In genomic region chr1:40027647-40028046, GRCh38 we compare ENCODE assay signal across 28 cellular contexts.
"Had no signal": no experiment of that assay in that cellular context is flagged by ENCODE, and none has a peak within 500 bp of the region (broad histone marks: within the 10 kb centered on the region; RNA-seq: fewer than 3 reads in every experiment).

No MANE protein-coding gene starts in this region.

- DNase-seq: activated B cell treated with CpG ODN at 0.5 μM for 24 hours; activated CD4-positive, alpha-beta memory T cell treated with anti-CD3 and anti-CD28 coated beads for 36 hours; activated CD4-positive, alpha-beta T cell treated with anti-CD3 and anti-CD28 coated beads for 4 hours; activated CD4-positive, alpha-beta T cell treated with anti-CD3 and anti-CD28 coated beads, Interleukin-2, amount 10 ng/mL, durations not matched to agents 24 days and 14 days; activated CD4-positive, alpha-beta T cell treated with anti-CD3 and anti-CD28 coated beads, Interleukin-2, amount 50 U/mL, for 1 hour; activated CD4-positive, alpha-beta T cell treated with anti-CD3 and anti-CD28 coated beads, Interleukin-2, amount 50 U/mL, for 4 hours; activated CD4-positive, CD25-positive, alpha-beta regulatory T cell treated with anti-CD3 and anti-CD28 coated beads, Interleukin-2, amount 50 U/mL, for 72 hours; activated CD8-positive, alpha-beta memory T cell treated with anti-CD3 and anti-CD28 coated beads, Interleukin-2, amount 50 U/mL, for 4 hours; activated CD8-positive, alpha-beta T cell treated with anti-CD3 and anti-CD28 coated beads for 36 hours; activated effector memory CD4-positive, alpha-beta T cell treated with Interleukin-2 at 50 U/mL for 16 hours; activated gamma-delta T cell; activated naive CD4-positive, alpha-beta T cell treated with anti-CD3 and anti-CD28 coated beads, Interleukin-2, amount 10 ng/mL, durations not matched to agents 7 days and 5 days; activated naive CD4-positive, alpha-beta T cell treated with Interleukin-2 at 50 U/mL for 16 hours; activated naive CD8-positive, alpha-beta T cell treated with anti-CD3 and anti-CD28 coated beads, Interleukin-2, amount 10 ng/mL, durations not matched to agents 7 days and 5 days; activated naive CD8-positive, alpha-beta T cell treated with anti-CD3 and anti-CD28 coated beads, Interleukin-2, amount 50 U/mL, for 24 hours; activated T-cell treated with anti-CD3 and anti-CD28 coated beads for 4 hours; activated T-cell treated with anti-CD3 and anti-CD28 coated beads, Interleukin-2, amount 50 U/mL, for 24 hours; activated T-cell treated with anti-CD3 and anti-CD28 coated beads, Interleukin-2, amount 50 U/mL, for 48 hours; amygdala; anterior cingulate cortex; brain microvascular endothelial cell; central memory CD4-positive, alpha-beta T cell; T-helper 1 cell; T-helper 2 cell; T-helper 9 cell had no signal

- H3K4me1 ChIP-seq: ascending aorta had no signal

- H3K36me3 ChIP-seq: ascending aorta, brain microvascular endothelial cell, breast epithelium had no signal

- H3K27me3 ChIP-seq: ascending aorta, brain microvascular endothelial cell, breast epithelium had no signal

- H3K4me3 ChIP-seq: ascending aorta, breast epithelium had no signal

- H3K27ac ChIP-seq: ascending aorta, brain microvascular endothelial cell, breast epithelium, VCaP had no signal

- ATAC-seq: activated CD8-positive, alpha-beta T cell treated with anti-CD3 and anti-CD28 coated beads for 36 hours; activated naive CD8-positive, alpha-beta T cell treated with anti-CD3 and anti-CD28 coated beads, Interleukin-2, amount 50 U/mL, for 24 hours had no signal
